Comparison of ENCODE assay signal across 5 cellular contexts in genomic region chr2:131444736-131445514, GRCh38. TPM values are rescaled to one million over a fixed set of nuclear protein-coding genes. Genes with fewer than 3 reads are reported as not detected.
"Had no signal": no experiment of that assay in that cellular context is flagged by ENCODE, and none has a peak within 500 bp of the region (broad histone marks: within the 10 kb centered on the region; RNA-seq: fewer than 3 reads in every experiment).

No MANE protein-coding gene starts in this region.

RNA-seq across cellular contexts. Expression of gene TUBA3D, which starts 31.0 kb away (rescaled TPM):
- total RNA-seq: GM23248, H4, HepG2, HFFc6 had no signal
- polyA plus RNA-seq: GM23248, HepG2, IgD-negative memory B cell had no signal
